23 cellular contexts compared by ENCODE assay signal in the genomic region with DNA sequence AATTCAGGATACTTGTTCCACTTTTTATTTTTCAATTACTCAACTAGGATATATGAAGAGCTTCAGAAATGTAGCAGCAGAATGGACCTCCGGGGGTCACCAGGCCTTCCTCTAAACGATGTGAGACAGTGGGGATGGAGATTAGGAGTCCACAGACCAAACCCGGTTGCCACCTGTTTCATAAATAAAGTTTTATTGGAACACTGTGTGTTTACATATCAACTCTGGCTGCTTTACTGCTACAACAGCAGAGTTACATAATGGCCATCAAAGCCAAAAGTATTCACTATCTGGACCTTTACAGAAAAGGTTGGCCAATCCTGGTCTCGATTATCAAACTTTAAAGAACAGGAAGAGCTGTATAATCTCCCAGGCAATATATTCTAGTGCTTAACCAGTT.
"Had no signal": no experiment of that assay in that cellular context is flagged by ENCODE, and none has a peak within 500 bp of the region (broad histone marks: within the 10 kb centered on the region; RNA-seq: fewer than 3 reads in every experiment).

No MANE protein-coding gene starts in this region.

- H3K9me3 ChIP-seq: MG63 had no signal

- H3K4me3 ChIP-seq: cardiac muscle cell, MG63 had no signal

- H3K27ac Mint-ChIP-seq: activated CD8-positive, alpha-beta T cell treated with anti-CD3 and anti-CD28 coated beads, Interleukin-2, amount 10 ng/mL, durations not matched to agents 7 days and 5 days; activated naive CD8-positive, alpha-beta T cell; T-helper 17 cell; WTC11 had no signal

- H3K36me3 ChIP-seq: brain microvascular endothelial cell, cardiac muscle cell, MG63 had no signal

- H3K36me3 Mint-ChIP-seq: activated naive CD8-positive, alpha-beta T cell; WTC11 had no signal

- ATAC-seq: activated CD8-positive, alpha-beta T cell treated with anti-CD3 and anti-CD28 coated beads, Interleukin-2, amount 10 ng/mL, durations not matched to agents 7 days and 5 days; T-helper 17 cell; WTC11 had no signal

- H3K4me3 Mint-ChIP-seq: activated CD8-positive, alpha-beta T cell treated with anti-CD3 and anti-CD28 coated beads, Interleukin-2, amount 10 ng/mL, durations not matched to agents 7 days and 5 days; activated naive CD8-positive, alpha-beta T cell; T-helper 17 cell; WTC11 had no signal

- H3K27ac ChIP-seq: brain microvascular endothelial cell, cardiac muscle cell had no signal

- H3K27me3 ChIP-seq: brain microvascular endothelial cell, cardiac muscle cell had no signal

- DNase-seq: activated CD4-positive, alpha-beta T cell treated with anti-CD3 and anti-CD28 coated beads for 48 hours; activated CD4-positive, alpha-beta T cell treated with anti-CD3 and anti-CD28 coated beads, Interleukin-2, amount 50 U/mL, for 4 hours; activated CD4-positive, CD25-positive, alpha-beta regulatory T cell treated with anti-CD3 and anti-CD28 coated beads, Interleukin-2, amount 50 U/mL, for 72 hours; activated CD8-positive, alpha-beta memory T cell treated with anti-CD3 and anti-CD28 coated beads, Interleukin-2, amount 50 U/mL, for 48 hours; activated CD8-positive, alpha-beta T cell treated with anti-CD3 and anti-CD28 coated beads, Interleukin-2, amount 10 ng/mL, durations not matched to agents 7 days and 5 days; activated T-cell treated with anti-CD3 and anti-CD28 coated beads, Interleukin-2, amount 50 U/mL, for 1 hour; amygdala; brain microvascular endothelial cell; KG1; MG63; MV-4-11; NCI-H1092 treated with DMSO at 0.1 percent for 48 hours; NCI-H1417 treated with DMSO at 0.1 percent for 48 hours; NCI-H1694; NCI-H446; NCI-H524; NCI-H82; SIG-M5; T-helper 17 cell; T-helper 9 cell had no signal

- H3K9me3 Mint-ChIP-seq: WTC11 had no signal
